Comparison of ENCODE assay signal across 22 cellular contexts in genomic region chr16:4728676-4729075, GRCh38. TPM values are rescaled to one million over a fixed set of nuclear protein-coding genes. Genes with fewer than 3 reads are reported as not detected.
"Had no signal": no experiment of that assay in that cellular context is flagged by ENCODE, and none has a peak within 500 bp of the region (broad histone marks: within the 10 kb centered on the region; RNA-seq: fewer than 3 reads in every experiment).

No MANE protein-coding gene starts in this region.

- H3K4me3 ChIP-seq: esophagus squamous epithelium, gastroesophageal sphincter, lung, ovary had no signal

- H3K27me3 ChIP-seq: esophagus squamous epithelium, gastroesophageal sphincter, ovary had no signal

- H3K27ac ChIP-seq: esophagus squamous epithelium, gastroesophageal sphincter, ovary had no signal

- H3K27me3 Mint-ChIP-seq: dendritic cell treated with granulocyte-macrophage colony-stimulating factor and Interleukin-4, amounts not matched to agents 40 ng/mL and 50 ng/mL, for 4 days; effector memory CD8-positive, alpha-beta T cell; natural killer cell treated with Interleukin-12 subunit alpha and Interleukin-12 subunit beta and Interleukin-15 and Interleukin-18, amount 100 ng/mL, for 72 hours had no signal

- H3K9me3 ChIP-seq: esophagus squamous epithelium, gastroesophageal sphincter, ovary had no signal

- FAIRE-seq: colon, small intestine had no signal

- H3K9me3 Mint-ChIP-seq: dendritic cell treated with granulocyte-macrophage colony-stimulating factor and Interleukin-4, amounts not matched to agents 40 ng/mL and 50 ng/mL, for 4 days; effector memory CD8-positive, alpha-beta T cell; natural killer cell treated with Interleukin-12 subunit alpha and Interleukin-12 subunit beta and Interleukin-15 and Interleukin-18, amount 100 ng/mL, for 72 hours had no signal

- H3K4me3 Mint-ChIP-seq: dendritic cell treated with granulocyte-macrophage colony-stimulating factor and Interleukin-4, amounts not matched to agents 40 ng/mL and 50 ng/mL, for 4 days; effector memory CD8-positive, alpha-beta T cell; natural killer cell treated with Interleukin-12 subunit alpha and Interleukin-12 subunit beta and Interleukin-15 and Interleukin-18, amount 100 ng/mL, for 72 hours had no signal

- H3K36me3 Mint-ChIP-seq: natural killer cell treated with Interleukin-12 subunit alpha and Interleukin-12 subunit beta and Interleukin-15 and Interleukin-18, amount 100 ng/mL, for 72 hours had no signal

- H3K27ac Mint-ChIP-seq: dendritic cell treated with granulocyte-macrophage colony-stimulating factor and Interleukin-4, amounts not matched to agents 40 ng/mL and 50 ng/mL, for 4 days; effector memory CD8-positive, alpha-beta T cell had no signal

- DNase-seq: effector memory CD8-positive, alpha-beta T cell; esophagus squamous epithelium; foreskin fibroblast; left colon; left ventricle myocardium superior; mesenchymal stem cell; midbrain; ovary; right cardiac atrium; small intestine; stimulated activated CD4-positive, alpha-beta T cell treated with anti-CD3 and anti-CD28 coated beads, Interleukin-12 subunit alpha, Interleukin-12 subunit beta, amount 100 ng/mL, for 4 hours; stimulated activated naive CD4-positive, alpha-beta T cell treated with Interleukin-2 at 50 U/mL for 16 hours; trophoblast cell had no signal

- H3K36me3 ChIP-seq: ovary had no signal

- ATAC-seq: effector memory CD8-positive, alpha-beta T cell; gastroesophageal sphincter; left colon; left ventricle myocardium superior; natural killer cell treated with Interleukin-12 subunit alpha and Interleukin-12 subunit beta and Interleukin-15 and Interleukin-18, amount 100 ng/mL, for 72 hours; right cardiac atrium had no signal

RNA-seq across cellular contexts. Expression of gene DNAAF8, which starts 5.7 kb away (rescaled TPM):
- total RNA-seq: epithelial cell of proximal tubule had no signal

RNA-seq across cellular contexts. Expression of gene SEPTIN12, which starts 59.5 kb away (rescaled TPM):
- total RNA-seq: epithelial cell of proximal tubule; esophagus squamous epithelium; gastroesophageal sphincter; kidney epithelial cell; left ventricle myocardium superior; lung; natural killer cell treated with Interleukin-12 subunit alpha and Interleukin-12 subunit beta and Interleukin-15 and Interleukin-18, amount 100 ng/mL, for 72 hours; posterior vena cava; urinary bladder had no signal
